1 cellular context compared by ENCODE assay signal in the genomic region with DNA sequence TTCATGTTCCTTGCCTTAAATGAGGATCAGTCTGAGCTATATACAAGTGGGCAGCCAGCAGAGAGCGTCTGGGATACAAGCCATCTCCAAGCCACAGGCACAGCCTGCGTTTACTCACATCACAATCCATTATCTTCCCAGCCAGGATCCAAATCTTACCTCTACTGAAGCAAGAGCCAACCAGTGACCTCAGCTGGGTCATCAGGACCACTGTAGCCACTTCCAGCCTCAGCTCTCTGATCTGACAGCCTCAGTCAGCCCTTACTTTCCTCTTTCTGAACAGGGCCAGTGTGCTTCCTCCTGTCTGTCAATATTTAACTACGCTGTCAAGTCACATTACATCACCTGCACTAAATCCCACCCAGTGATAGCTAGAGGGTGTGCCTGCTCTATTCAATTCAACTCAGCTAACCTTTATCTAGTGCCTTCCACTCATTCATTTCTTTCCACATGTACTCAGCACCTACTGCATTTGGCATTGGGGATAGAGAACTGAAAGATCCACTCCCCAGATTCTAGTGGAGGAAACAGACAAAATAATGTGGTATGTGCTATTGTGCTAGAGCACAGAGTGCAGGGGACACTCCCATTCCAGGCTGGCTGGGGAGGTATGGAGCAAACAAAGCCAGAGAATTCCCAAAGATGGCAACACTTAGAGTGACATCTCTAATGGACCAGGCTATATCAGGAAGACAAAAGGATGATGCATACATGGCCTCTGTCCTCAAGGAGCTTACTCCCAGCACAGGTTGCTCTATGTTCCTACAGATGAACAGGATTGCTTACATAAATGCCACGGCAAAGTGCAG.
TF ChIP-seq lines count a peak whose summit lies in the region.

No MANE protein-coding gene starts in this region.

TF ChIP-seq in GM23338, 12 proteins besides CTCF, POLR2A, EP300 and RAD21 (continued from another document):
- TF ChIP-seq, protein P1, sequence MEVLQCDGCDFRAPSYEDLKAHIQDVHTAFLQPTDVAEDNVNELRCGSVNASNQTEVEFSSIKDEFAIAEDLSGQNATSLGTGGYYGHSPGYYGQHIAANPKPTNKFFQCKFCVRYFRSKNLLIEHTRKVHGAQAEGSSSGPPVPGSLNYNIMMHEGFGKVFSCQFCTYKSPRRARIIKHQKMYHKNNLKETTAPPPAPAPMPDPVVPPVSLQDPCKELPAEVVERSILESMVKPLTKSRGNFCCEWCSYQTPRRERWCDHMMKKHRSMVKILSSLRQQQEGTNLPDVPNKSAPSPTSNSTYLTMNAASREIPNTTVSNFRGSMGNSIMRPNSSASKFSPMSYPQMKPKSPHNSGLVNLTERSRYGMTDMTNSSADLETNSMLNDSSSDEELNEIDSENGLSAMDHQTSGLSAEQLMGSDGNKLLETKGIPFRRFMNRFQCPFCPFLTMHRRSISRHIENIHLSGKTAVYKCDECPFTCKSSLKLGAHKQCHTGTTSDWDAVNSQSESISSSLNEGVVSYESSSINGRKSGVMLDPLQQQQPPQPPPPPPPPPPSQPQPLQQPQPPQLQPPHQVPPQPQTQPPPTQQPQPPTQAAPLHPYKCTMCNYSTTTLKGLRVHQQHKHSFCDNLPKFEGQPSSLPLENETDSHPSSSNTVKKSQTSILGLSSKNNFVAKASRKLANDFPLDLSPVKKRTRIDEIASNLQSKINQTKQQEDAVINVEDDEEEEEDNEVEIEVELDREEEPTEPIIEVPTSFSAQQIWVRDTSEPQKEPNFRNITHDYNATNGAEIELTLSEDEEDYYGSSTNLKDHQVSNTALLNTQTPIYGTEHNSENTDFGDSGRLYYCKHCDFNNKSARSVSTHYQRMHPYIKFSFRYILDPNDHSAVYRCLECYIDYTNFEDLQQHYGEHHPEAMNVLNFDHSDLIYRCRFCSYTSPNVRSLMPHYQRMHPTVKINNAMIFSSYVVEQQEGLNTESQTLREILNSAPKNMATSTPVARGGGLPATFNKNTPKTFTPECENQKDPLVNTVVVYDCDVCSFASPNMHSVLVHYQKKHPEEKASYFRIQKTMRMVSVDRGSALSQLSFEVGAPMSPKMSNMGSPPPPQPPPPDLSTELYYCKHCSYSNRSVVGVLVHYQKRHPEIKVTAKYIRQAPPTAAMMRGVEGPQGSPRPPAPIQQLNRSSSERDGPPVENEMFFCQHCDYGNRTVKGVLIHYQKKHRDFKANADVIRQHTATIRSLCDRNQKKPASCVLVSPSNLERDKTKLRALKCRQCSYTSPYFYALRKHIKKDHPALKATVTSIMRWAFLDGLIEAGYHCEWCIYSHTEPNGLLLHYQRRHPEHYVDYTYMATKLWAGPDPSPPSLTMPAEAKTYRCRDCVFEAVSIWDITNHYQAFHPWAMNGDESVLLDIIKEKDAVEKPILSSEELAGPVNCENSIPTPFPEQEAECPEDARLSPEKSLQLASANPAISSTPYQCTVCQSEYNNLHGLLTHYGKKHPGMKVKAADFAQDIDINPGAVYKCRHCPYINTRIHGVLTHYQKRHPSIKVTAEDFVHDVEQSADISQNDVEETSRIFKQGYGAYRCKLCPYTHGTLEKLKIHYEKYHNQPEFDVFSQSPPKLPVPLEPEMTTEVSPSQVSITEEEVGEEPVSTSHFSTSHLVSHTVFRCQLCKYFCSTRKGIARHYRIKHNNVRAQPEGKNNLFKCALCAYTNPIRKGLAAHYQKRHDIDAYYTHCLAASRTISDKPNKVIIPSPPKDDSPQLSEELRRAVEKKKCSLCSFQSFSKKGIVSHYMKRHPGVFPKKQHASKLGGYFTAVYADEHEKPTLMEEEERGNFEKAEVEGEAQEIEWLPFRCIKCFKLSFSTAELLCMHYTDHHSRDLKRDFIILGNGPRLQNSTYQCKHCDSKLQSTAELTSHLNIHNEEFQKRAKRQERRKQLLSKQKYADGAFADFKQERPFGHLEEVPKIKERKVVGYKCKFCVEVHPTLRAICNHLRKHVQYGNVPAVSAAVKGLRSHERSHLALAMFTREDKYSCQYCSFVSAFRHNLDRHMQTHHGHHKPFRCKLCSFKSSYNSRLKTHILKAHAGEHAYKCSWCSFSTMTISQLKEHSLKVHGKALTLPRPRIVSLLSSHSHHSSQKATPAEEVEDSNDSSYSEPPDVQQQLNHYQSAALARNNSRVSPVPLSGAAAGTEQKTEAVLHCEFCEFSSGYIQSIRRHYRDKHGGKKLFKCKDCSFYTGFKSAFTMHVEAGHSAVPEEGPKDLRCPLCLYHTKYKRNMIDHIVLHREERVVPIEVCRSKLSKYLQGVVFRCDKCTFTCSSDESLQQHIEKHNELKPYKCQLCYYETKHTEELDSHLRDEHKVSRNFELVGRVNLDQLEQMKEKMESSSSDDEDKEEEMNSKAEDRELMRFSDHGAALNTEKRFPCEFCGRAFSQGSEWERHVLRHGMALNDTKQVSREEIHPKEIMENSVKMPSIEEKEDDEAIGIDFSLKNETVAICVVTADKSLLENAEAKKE (CRISPR knock-in tag; IDR thresholded peaks at IDR 0.05): no peak
- no peak for TF ChIP-seq ZNF114 (CRISPR knock-in tag; IDR thresholded peaks at IDR 0.05)
- TF ChIP-seq NANOG (IDR thresholded peaks at IDR 0.05; ENCODE audit: borderline replicate concordance): no peak
- TF ChIP-seq JUNB (IDR thresholded peaks at IDR 0.05; ENCODE audit: unreplicated experiment): no peak
- no peak for TF ChIP-seq EZH2phosphoT487 (IDR thresholded peaks at IDR 0.05; ENCODE audit: unreplicated experiment)
